In the genomic region with DNA sequence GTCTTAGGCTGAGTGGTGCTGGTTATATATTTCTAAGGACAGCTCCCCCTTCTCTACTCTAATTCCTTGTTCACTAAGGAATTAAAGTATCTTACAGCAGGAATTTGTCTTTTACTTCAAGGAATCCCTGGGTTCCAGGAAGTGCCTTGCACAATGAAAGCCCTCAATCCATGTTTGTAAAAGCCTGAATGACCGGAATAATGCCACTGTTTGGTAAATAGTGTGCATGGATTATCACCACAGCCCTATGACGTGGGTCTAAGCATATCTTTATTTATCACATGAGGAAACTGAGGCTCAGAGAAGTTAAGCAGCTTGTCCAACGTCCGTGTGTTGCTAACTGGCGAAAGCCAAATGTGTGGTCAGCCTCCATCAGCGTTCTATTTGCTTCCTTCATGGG, we compare ENCODE assay signal across 16 cellular contexts.
A peak's percentile ranks its signal among the peaks of the same experiment; 100 is the strongest.
DNase-seq lines count a peak whose midpoint lies in the region; ATAC-seq and TF ChIP-seq lines count a peak whose summit lies in the region.
"Had no signal": no experiment of that assay in that cellular context is flagged by ENCODE, and none has a peak within 500 bp of the region (broad histone marks: within the 10 kb centered on the region; RNA-seq: fewer than 3 reads in every experiment).

No MANE protein-coding gene starts in this region.

- H3K4me3 ChIP-seq in adipocyte (ENCODE audit: low read length) = peak overlapping the region; percentile 33
- no peak overlapping the region for H3K4me3 ChIP-seq in dorsolateral prefrontal cortex
- no peak overlapping the region for H3K4me3 ChIP-seq in muscle layer of colon (ENCODE audit: low read depth in 1 of 2, low read length in 2 of 2)
- H3K4me3 ChIP-seq in tibial artery = no peak overlapping the region

- no peak for TF ChIP-seq CTCF in dorsolateral prefrontal cortex (IDR thresholded peaks at IDR 0.05 in 54 of 56, conservative IDR thresholded peaks at IDR 0.05 in 2 of 56; ENCODE audit: low read depth in 1 of 56, partially characterized antibody in 56 of 56)
- no peak for TF ChIP-seq CTCF in tibial artery (IDR thresholded peaks at IDR 0.05)

- ATAC-seq in GM18517 (IDR thresholded peaks at IDR 0.05; ENCODE audit: unreplicated experiment) = no peak
- ATAC-seq: HCT116; naive thymus-derived CD8-positive, alpha-beta T cell had no signal

- DNase-seq in adipocyte (ENCODE audit: low read depth) = no peak
- DNase-seq in dorsolateral prefrontal cortex = no peak
- DNase-seq in tibial artery = no peak
- DNase-seq in NCI-H2171 (lab: John Stamatoyannopoulos, UW) = no peak
- no peak for DNase-seq in activated CD4-positive, alpha-beta T cell treated with anti-CD3 and anti-CD28 coated beads for 4 hours
- DNase-seq: activated CD4-positive, alpha-beta memory T cell treated with anti-CD3 and anti-CD28 coated beads for 36 hours; DND-41; effector CD8-positive, alpha-beta T cell; naive thymus-derived CD8-positive, alpha-beta T cell; NCI-H1048; SIG-M5; stimulated activated naive CD4-positive, alpha-beta T cell had no signal

- H3K27me3 ChIP-seq in adipocyte (replicated peaks; ENCODE audit: control insufficient read depth, insufficient read depth, low read length) (no peaks in the 10 kb centered on the region), dorsolateral prefrontal cortex (no peaks in the 10 kb centered on the region), muscle layer of colon (ENCODE audit: control insufficient read depth in 1 of 2, insufficient read depth in 2 of 2, low read length in 2 of 2) (no peaks in the 10 kb centered on the region), tibial artery (no peaks in the 10 kb centered on the region)

- no peaks in the 10 kb centered on the region for H3K9me3 ChIP-seq in adipocyte (ENCODE audit: control insufficient read depth, low read length)
- no peaks in the 10 kb centered on the region for H3K9me3 ChIP-seq in muscle layer of colon (ENCODE audit: low read length)
- no peaks in the 10 kb centered on the region for H3K9me3 ChIP-seq in tibial artery

- intact Hi-C loops in dorsolateral prefrontal cortex (cut with DNase I) (no loop called here), tibial artery (cut with DNase I; ENCODE audit: low total_unique reads) (no loop called here)

- H3K36me3 ChIP-seq in adipocyte (ENCODE audit: control insufficient read depth, insufficient read depth, low read length, severe bottlenecking) = no peaks in the 10 kb centered on the region
- H3K36me3 ChIP-seq in muscle layer of colon (ENCODE audit: insufficient read depth, low read length) = no peaks in the 10 kb centered on the region
- H3K36me3 ChIP-seq in tibial artery = no peaks in the 10 kb centered on the region

- peak overlapping the region; percentile 79 for H3K9ac ChIP-seq in adipocyte (ENCODE audit: low read length)
- peak overlapping the region; percentile 10 for H3K9ac ChIP-seq in muscle layer of colon (ENCODE audit: low read length)

- H3K4me1 ChIP-seq in adipocyte (ENCODE audit: control insufficient read depth, insufficient read depth, low read length) (peaks cover 38% of the 10 kb centered on the region), muscle layer of colon (ENCODE audit: insufficient read depth, low read length) (peaks cover 76% of the 10 kb centered on the region), tibial artery (peaks cover 4 to 69% (median 48%) of the 10 kb centered on the region in 4 donors)

- peak overlapping the region in 57 of 59 donors; percentile 14 to 95 (median 84) for H3K27ac ChIP-seq in dorsolateral prefrontal cortex
- H3K27ac ChIP-seq in muscle layer of colon (ENCODE audit: low read depth, low read length) = peak overlapping the region; percentile 89
- H3K27ac ChIP-seq in tibial artery = peak overlapping the region; percentile 84 to 88
- H3K27ac ChIP-seq: C4-2B had no signal
